Comparison of ENCODE assay signal across 8 cellular contexts in the genomic region with DNA sequence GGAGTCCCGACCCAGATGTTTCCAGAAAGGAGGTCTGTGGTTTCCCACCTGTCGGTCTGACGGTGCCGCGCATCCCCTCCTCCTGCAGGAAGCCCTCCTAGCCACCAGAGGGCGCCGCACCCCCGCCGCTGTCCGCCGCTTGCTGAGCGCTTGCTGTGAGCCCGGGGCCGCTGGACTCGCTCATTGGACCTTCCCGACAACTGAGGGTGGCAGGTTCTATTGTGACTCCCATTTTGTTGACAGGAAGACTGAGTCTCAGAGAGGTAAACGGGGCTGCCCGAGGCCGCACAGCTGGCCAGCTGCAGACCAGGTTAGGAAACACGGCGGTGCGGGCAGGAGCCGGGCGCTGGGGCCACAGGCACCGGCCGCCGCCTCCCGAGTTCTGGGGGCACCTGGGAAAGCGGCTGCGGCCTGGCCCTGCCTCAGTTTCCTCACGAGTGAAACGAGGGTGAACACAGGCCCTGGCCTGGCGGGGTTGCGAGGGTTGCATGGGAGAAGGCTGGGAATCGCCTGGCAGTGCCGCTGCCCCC.
A peak's percentile ranks its signal among the peaks of the same experiment; 100 is the strongest.
DNase-seq lines count a peak whose midpoint lies in the region; ATAC-seq and TF ChIP-seq lines count a peak whose summit lies in the region.

No MANE protein-coding gene starts in this region.

- peak; percentile 10 for DNase-seq in T-helper 22 cell (ENCODE audit: low read depth)
- peak in 1 of 2 donors; percentile 82 for DNase-seq in ascending aorta (ENCODE audit: low spot score in 2 of 2)
- peak; percentile 89 for DNase-seq in iPS-NIHi7 (ENCODE audit: extremely low spot score)
- DNase-seq in stimulated activated CD4-positive, alpha-beta T cell treated with anti-CD3 and anti-CD28 coated beads, Interleukin-2, amount 100 ng/mL, for 48 hours, result peak; percentile 74 to 81

- TF ChIP-seq CTCF in 22Rv1 (IDR thresholded peaks at IDR 0.05) (peak; percentile 99), ascending aorta (IDR thresholded peaks at IDR 0.05) (peak; percentile 91 to 98 (median 93))

- intact Hi-C loops in ascending aorta (cut with DNase I), result loop anchor here (2.0 to 5.0 kb wide), 2 partner anchors 309 to 411 kb away; a partner anchor contains a TSS

- H3K4me1 ChIP-seq in ascending aorta, result peaks cover 0 to 21% of the 10 kb centered on the region in 2 donors

- H3K27me3 ChIP-seq in ascending aorta, result no peaks in the 10 kb centered on the region

- no peaks in the 10 kb centered on the region for H3K36me3 ChIP-seq in ascending aorta

- H3K4me3 ChIP-seq in ascending aorta, result peak overlapping the region in 1 of 2 donors; percentile 10

- H3K27ac ChIP-seq in 22Rv1 (no peak overlapping the region), ascending aorta (no peak overlapping the region)

- H3K9me3 ChIP-seq in ascending aorta, result no peaks in the 10 kb centered on the region

- ATAC-seq in HG02798 (IDR thresholded peaks at IDR 0.05; ENCODE audit: poor library complexity, unreplicated experiment) (peak; percentile 52), HG03097 (IDR thresholded peaks at IDR 0.05; ENCODE audit: low FRiP score, unreplicated experiment) (no peak), HG03439 (IDR thresholded peaks at IDR 0.05; ENCODE audit: unreplicated experiment) (no peak)
